2 cellular contexts compared by ENCODE assay signal in the genomic region with DNA sequence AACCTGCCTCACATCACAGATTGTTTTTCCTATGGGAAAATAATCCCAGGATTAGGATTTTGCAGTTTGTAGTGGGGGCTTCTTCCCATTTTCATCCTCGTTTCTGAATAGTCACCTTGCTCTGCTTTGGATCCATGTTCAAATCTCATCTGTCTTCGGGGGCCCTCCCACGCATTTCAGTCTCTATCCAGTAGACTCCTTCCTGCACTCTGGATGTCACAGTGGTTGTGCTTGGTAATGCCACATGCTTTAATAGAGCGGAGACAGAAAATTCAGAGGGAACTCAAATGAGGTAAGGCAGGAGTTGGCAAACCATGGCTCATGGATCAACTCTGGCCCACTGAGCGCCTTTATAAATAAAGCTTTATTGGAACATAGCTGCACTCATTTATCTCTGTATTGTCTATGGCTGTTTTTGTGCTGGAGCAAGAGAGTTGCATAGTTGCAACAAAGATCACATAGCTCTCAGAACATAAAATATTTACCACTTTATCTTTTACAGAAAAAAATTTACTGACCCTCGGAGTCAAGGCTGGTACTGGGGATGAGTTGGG.
TF ChIP-seq lines count a peak whose summit lies in the region.

No MANE protein-coding gene starts in this region.

TF ChIP-seq in HepG2, 621 proteins besides CTCF, POLR2A, EP300 and RAD21:
- TF ChIP-seq, protein P1, sequence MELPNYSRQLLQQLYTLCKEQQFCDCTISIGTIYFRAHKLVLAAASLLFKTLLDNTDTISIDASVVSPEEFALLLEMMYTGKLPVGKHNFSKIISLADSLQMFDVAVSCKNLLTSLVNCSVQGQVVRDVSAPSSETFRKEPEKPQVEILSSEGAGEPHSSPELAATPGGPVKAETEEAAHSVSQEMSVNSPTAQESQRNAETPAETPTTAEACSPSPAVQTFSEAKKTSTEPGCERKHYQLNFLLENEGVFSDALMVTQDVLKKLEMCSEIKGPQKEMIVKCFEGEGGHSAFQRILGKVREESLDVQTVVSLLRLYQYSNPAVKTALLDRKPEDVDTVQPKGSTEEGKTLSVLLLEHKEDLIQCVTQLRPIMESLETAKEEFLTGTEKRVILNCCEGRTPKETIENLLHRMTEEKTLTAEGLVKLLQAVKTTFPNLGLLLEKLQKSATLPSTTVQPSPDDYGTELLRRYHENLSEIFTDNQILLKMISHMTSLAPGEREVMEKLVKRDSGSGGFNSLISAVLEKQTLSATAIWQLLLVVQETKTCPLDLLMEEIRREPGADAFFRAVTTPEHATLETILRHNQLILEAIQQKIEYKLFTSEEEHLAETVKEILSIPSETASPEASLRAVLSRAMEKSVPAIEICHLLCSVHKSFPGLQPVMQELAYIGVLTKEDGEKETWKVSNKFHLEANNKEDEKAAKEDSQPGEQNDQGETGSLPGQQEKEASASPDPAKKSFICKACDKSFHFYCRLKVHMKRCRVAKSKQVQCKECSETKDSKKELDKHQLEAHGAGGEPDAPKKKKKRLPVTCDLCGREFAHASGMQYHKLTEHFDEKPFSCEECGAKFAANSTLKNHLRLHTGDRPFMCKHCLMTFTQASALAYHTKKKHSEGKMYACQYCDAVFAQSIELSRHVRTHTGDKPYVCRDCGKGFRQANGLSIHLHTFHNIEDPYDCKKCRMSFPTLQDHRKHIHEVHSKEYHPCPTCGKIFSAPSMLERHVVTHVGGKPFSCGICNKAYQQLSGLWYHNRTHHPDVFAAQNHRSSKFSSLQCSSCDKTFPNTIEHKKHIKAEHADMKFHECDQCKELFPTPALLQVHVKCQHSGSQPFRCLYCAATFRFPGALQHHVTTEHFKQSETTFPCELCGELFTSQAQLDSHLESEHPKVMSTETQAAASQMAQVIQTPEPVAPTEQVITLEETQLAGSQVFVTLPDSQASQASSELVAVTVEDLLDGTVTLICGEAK (IDR thresholded peaks at IDR 0.05), result no peak
- TF ChIP-seq, protein P1 (CRISPR knock-in tag; IDR thresholded peaks at IDR 0.05), result peak; percentile 92
- no peak for TF ChIP-seq GTF3A (CRISPR knock-in tag; conservative IDR thresholded peaks at IDR 0.05)

TF ChIP-seq in K562, 482 proteins besides CTCF, POLR2A, EP300 and RAD21 (continued from another document):
- TF ChIP-seq, protein P1 (IDR thresholded peaks at IDR 0.05), result peak; percentile 82
- TF ChIP-seq, protein P1 (CRISPR knock-in tag; IDR thresholded peaks at IDR 0.05), result peak; percentile 57; the same call in 1 of the 2 replicates
